24 cellular contexts compared by ENCODE assay signal in genomic region chr2:66957677-66958076, GRCh38.
DNase-seq lines count a peak whose midpoint lies in the region; ATAC-seq, FAIRE-seq and TF ChIP-seq lines count a peak whose summit lies in the region.
"Had no signal": no experiment of that assay in that cellular context is flagged by ENCODE, and none has a peak within 500 bp of the region (broad histone marks: within the 10 kb centered on the region; RNA-seq: fewer than 3 reads in every experiment).

No MANE protein-coding gene starts in this region.

- H3K79me2 ChIP-seq in ACC112 (ENCODE audit: control insufficient read depth, insufficient read depth, low read length, unreplicated experiment) = no peaks in the 10 kb centered on the region

- no peak for TF ChIP-seq CTCF in RWPE2 (IDR thresholded peaks at IDR 0.05; ENCODE audit: poor library complexity, severe bottlenecking)
- TF ChIP-seq CTCF in fibroblast of pulmonary artery (IDR thresholded peaks at IDR 0.05; ENCODE audit: low read length, missing control alignments) = no peak
- TF ChIP-seq CTCF in omental fat pad (IDR thresholded peaks at IDR 0.05) = no peak
- TF ChIP-seq CTCF in D721Med (IDR thresholded peaks at IDR 0.05; ENCODE audit: insufficient read depth, missing control alignments) = no peak

- H3K27me3 Mint-ChIP-seq in natural killer cell treated with Interleukin-12 subunit alpha and Interleukin-12 subunit beta and Interleukin-15 and Interleukin-18, amount 100 ng/mL, for 72 hours = peaks cover 0 to 5% of the 10 kb centered on the region in 2 donors
- H3K27me3 Mint-ChIP-seq in activated CD4-positive, alpha-beta memory T cell treated with anti-CD3 and anti-CD28 coated beads for 36 hours = no peaks in the 10 kb centered on the region
- H3K27me3 Mint-ChIP-seq: B cell; CD4-positive, CD25-positive, alpha-beta regulatory T cell; CD8-positive, alpha-beta memory T cell had no signal

- FAIRE-seq in D721Med (lab: Jason Lieb, UNC) = no peak
- FAIRE-seq: G401.6, GM12892, GM19239, H1 had no signal

- H3K4me1 ChIP-seq in ACC112 (ENCODE audit: control insufficient read depth, insufficient read depth, low read length, unreplicated experiment) (no peaks in the 10 kb centered on the region), RWPE2 (ENCODE audit: insufficient read depth, poor library complexity, severe bottlenecking) (peaks cover 19% of the 10 kb centered on the region)
- H3K4me1 ChIP-seq: A549 had no signal

- H3K9me3 ChIP-seq in RWPE2 (ENCODE audit: severe bottlenecking) = no peaks in the 10 kb centered on the region
- H3K9me3 ChIP-seq: A549, BLaER1 had no signal

- H3K27me3 ChIP-seq in ACC112 (ENCODE audit: insufficient read depth, low read length) (no peaks in the 10 kb centered on the region), RWPE2 (ENCODE audit: insufficient read depth, poor library complexity, severe bottlenecking) (no peaks in the 10 kb centered on the region)
- H3K27me3 ChIP-seq: BLaER1 had no signal

- H3K36me3 Mint-ChIP-seq in natural killer cell treated with Interleukin-12 subunit alpha and Interleukin-12 subunit beta and Interleukin-15 and Interleukin-18, amount 100 ng/mL, for 72 hours = no peaks in the 10 kb centered on the region
- no peaks in the 10 kb centered on the region for H3K36me3 Mint-ChIP-seq in activated CD4-positive, alpha-beta memory T cell treated with anti-CD3 and anti-CD28 coated beads for 36 hours
- H3K36me3 Mint-ChIP-seq: CD4-positive, CD25-positive, alpha-beta regulatory T cell; CD8-positive, alpha-beta memory T cell had no signal

- H3K27ac Mint-ChIP-seq in natural killer cell treated with Interleukin-12 subunit alpha and Interleukin-12 subunit beta and Interleukin-15 and Interleukin-18, amount 100 ng/mL, for 72 hours = no peak overlapping the region
- H3K27ac Mint-ChIP-seq in activated CD4-positive, alpha-beta memory T cell treated with anti-CD3 and anti-CD28 coated beads for 36 hours = no peak overlapping the region
- H3K27ac Mint-ChIP-seq: B cell; CD4-positive, CD25-positive, alpha-beta regulatory T cell; CD8-positive, alpha-beta memory T cell had no signal

- intact Hi-C loops in activated CD4-positive, alpha-beta memory T cell treated with anti-CD3 and anti-CD28 coated beads for 36 hours (cut with micrococcal nuclease) = no loop called here

- ATAC-seq in RWPE2 (ENCODE audit: low read depth) = no peak
- ATAC-seq in omental fat pad (ENCODE audit: low FRiP score) = peak; percentile 25
- no peak for ATAC-seq in natural killer cell treated with Interleukin-12 subunit alpha and Interleukin-12 subunit beta and Interleukin-15 and Interleukin-18, amount 100 ng/mL, for 72 hours
- ATAC-seq in HG03025 (IDR thresholded peaks at IDR 0.05; ENCODE audit: low FRiP score, unreplicated experiment) = no peak
- ATAC-seq: A549 had no signal

- H2AFZ ChIP-seq in ACC112 (ENCODE audit: low read length, unreplicated experiment) = peak overlapping the region; percentile 40
- H2AFZ ChIP-seq: GM23248 had no signal

- no peak for DNase-seq in RWPE2 (ENCODE audit: low spot score)
- DNase-seq in fibroblast of pulmonary artery (ENCODE audit: low read depth) = peak; percentile 6
- DNase-seq in omental fat pad (ENCODE audit: low spot score) = no peak
- no peak for DNase-seq in natural killer cell treated with Interleukin-12 subunit alpha and Interleukin-12 subunit beta and Interleukin-15 and Interleukin-18, amount 100 ng/mL, for 72 hours (ENCODE audit: low spot score)
- DNase-seq in activated CD4-positive, alpha-beta memory T cell treated with anti-CD3 and anti-CD28 coated beads for 36 hours = no peak
- no peak for DNase-seq in D721Med (ENCODE audit: insufficient read length, low spot score)
- DNase-seq: 8988T; CD4-positive, CD25-positive, alpha-beta regulatory T cell; CD8-positive, alpha-beta memory T cell; DMS53; DND-41; GM23248; H7; HCEC 1CT had no signal

- H3K4me1 Mint-ChIP-seq in natural killer cell treated with Interleukin-12 subunit alpha and Interleukin-12 subunit beta and Interleukin-15 and Interleukin-18, amount 100 ng/mL, for 72 hours (ENCODE audit: low read depth in 2 of 2) = no peaks in the 10 kb centered on the region
- no peaks in the 10 kb centered on the region for H3K4me1 Mint-ChIP-seq in activated CD4-positive, alpha-beta memory T cell treated with anti-CD3 and anti-CD28 coated beads for 36 hours (ENCODE audit: low read depth)
- H3K4me1 Mint-ChIP-seq: B cell; CD4-positive, CD25-positive, alpha-beta regulatory T cell; CD8-positive, alpha-beta memory T cell had no signal

- H3K4me3 Mint-ChIP-seq in natural killer cell treated with Interleukin-12 subunit alpha and Interleukin-12 subunit beta and Interleukin-15 and Interleukin-18, amount 100 ng/mL, for 72 hours = no peak overlapping the region
- H3K4me3 Mint-ChIP-seq in activated CD4-positive, alpha-beta memory T cell treated with anti-CD3 and anti-CD28 coated beads for 36 hours = no peak overlapping the region
- H3K4me3 Mint-ChIP-seq: B cell; CD4-positive, CD25-positive, alpha-beta regulatory T cell; CD8-positive, alpha-beta memory T cell had no signal

- H3K9me3 Mint-ChIP-seq in natural killer cell treated with Interleukin-12 subunit alpha and Interleukin-12 subunit beta and Interleukin-15 and Interleukin-18, amount 100 ng/mL, for 72 hours = no peaks in the 10 kb centered on the region
- no peaks in the 10 kb centered on the region for H3K9me3 Mint-ChIP-seq in activated CD4-positive, alpha-beta memory T cell treated with anti-CD3 and anti-CD28 coated beads for 36 hours

- POLR2A ChIA-PET in activated CD4-positive, alpha-beta memory T cell treated with anti-CD3 and anti-CD28 coated beads for 36 hours (lab: Charles Lee) = no interaction called here

- H3K4me3 ChIP-seq in ACC112 (ENCODE audit: low read depth, low read length) = no peak overlapping the region
- H3K4me3 ChIP-seq in RWPE2 (ENCODE audit: severe bottlenecking) = no peak overlapping the region
- H3K4me3 ChIP-seq in fibroblast of pulmonary artery (replicated peaks; ENCODE audit: low read depth, low read length) = no peak overlapping the region
- H3K4me3 ChIP-seq: A549, BLaER1, GM23248 had no signal

- CTCF ChIA-PET in activated CD4-positive, alpha-beta memory T cell treated with anti-CD3 and anti-CD28 coated beads for 36 hours (lab: Charles Lee) = no interaction called here

- H3K36me3 ChIP-seq in ACC112 (ENCODE audit: insufficient read depth, low read length) = no peaks in the 10 kb centered on the region
- H3K36me3 ChIP-seq in RWPE2 (ENCODE audit: low read depth) = no peaks in the 10 kb centered on the region
- H3K36me3 ChIP-seq: BLaER1 had no signal

- H3K27ac ChIP-seq in ACC112 (ENCODE audit: low read depth, low read length) (peak overlapping the region; percentile 49), RWPE2 (ENCODE audit: poor library complexity, severe bottlenecking) (peak overlapping the region; percentile 66)
- H3K27ac ChIP-seq: A549, BLaER1, C4-2B, GM23248 had no signal
